ENCODE assay signal across 20 cellular contexts in the genomic region with DNA sequence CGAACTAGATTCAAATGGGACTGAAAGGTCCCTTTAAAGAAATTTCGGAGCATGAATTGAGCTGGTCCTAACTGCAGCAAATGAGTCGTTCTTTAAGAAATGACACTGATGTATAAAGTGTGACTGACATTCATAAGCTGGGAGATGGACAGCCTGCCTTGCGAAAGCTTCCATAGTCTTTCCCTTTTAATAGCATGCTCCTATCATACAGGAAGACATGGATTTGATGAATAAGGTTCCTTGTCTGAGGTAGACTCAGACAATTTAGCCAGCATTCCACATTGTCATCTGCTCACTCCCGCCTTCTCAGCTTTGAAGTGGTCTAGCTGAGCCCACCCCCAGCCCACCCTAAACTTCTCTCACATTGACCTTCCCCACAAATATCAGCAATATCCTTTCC.
"Had no signal": no experiment of that assay in that cellular context is flagged by ENCODE, and none has a peak within 500 bp of the region (broad histone marks: within the 10 kb centered on the region; RNA-seq: fewer than 3 reads in every experiment).

No MANE protein-coding gene starts in this region.

- H3K36me3 ChIP-seq: left ventricle myocardium inferior, pancreas, prostate gland, sigmoid colon, spleen, tibial nerve, uterus had no signal

- ATAC-seq: natural killer cell; stimulated activated effector memory CD8-positive, alpha-beta T cell treated with anti-CD3 and anti-CD28 coated beads, Interleukin-12 subunit alpha, Interleukin-12 subunit beta, amount 100 ng/mL, for 72 hours had no signal

- DNase-seq: immature natural killer cell; left ventricle myocardium inferior; mesendoderm; naive B cell; natural killer cell; nephron progenitor cell; retina; sigmoid colon; spleen; stimulated activated CD4-positive, alpha-beta T cell treated with anti-CD3 and anti-CD28 coated beads, Interleukin-4, amount 100 ng/mL, for 24 hours; stimulated activated naive CD4-positive, alpha-beta T cell; uterus had no signal

- H3K9me3 ChIP-seq: left ventricle myocardium inferior, pancreas, prostate gland, sigmoid colon, spleen, tibial nerve, uterus had no signal

- H3K4me3 Mint-ChIP-seq: immature natural killer cell; mesothelial cell of epicardium; naive B cell; natural killer cell; nephron progenitor cell; stimulated activated effector memory CD8-positive, alpha-beta T cell treated with anti-CD3 and anti-CD28 coated beads, Interleukin-12 subunit alpha, Interleukin-12 subunit beta, amount 100 ng/mL, for 72 hours; stimulated activated naive CD8-positive, alpha-beta T cell treated with anti-CD3 and anti-CD28 coated beads, Interleukin-15, Interleukin-2, amounts not matched to agents 100 ng/mL and 50 ng/mL, for 24 hours; type B pancreatic cell had no signal

- H3K9me3 Mint-ChIP-seq: immature natural killer cell; mesothelial cell of epicardium; natural killer cell; stimulated activated effector memory CD8-positive, alpha-beta T cell treated with anti-CD3 and anti-CD28 coated beads, Interleukin-12 subunit alpha, Interleukin-12 subunit beta, amount 100 ng/mL, for 72 hours; stimulated activated naive CD8-positive, alpha-beta T cell treated with anti-CD3 and anti-CD28 coated beads, Interleukin-15, Interleukin-2, amounts not matched to agents 100 ng/mL and 50 ng/mL, for 24 hours had no signal

- H3K27me3 Mint-ChIP-seq: stimulated activated naive CD8-positive, alpha-beta T cell treated with anti-CD3 and anti-CD28 coated beads, Interleukin-15, Interleukin-2, amounts not matched to agents 100 ng/mL and 50 ng/mL, for 24 hours had no signal

- H3K4me1 ChIP-seq: left ventricle myocardium inferior, prostate gland, spleen, tibial nerve, uterus had no signal

- H3K4me3 ChIP-seq: left ventricle myocardium inferior, lung, pancreas, prostate gland, sigmoid colon, spleen, tibial nerve, uterus had no signal

- H3K4me1 Mint-ChIP-seq: immature natural killer cell; naive B cell; stimulated activated effector memory CD8-positive, alpha-beta T cell treated with anti-CD3 and anti-CD28 coated beads, Interleukin-12 subunit alpha, Interleukin-12 subunit beta, amount 100 ng/mL, for 72 hours had no signal

- H3K36me3 Mint-ChIP-seq: immature natural killer cell; mesothelial cell of epicardium; naive B cell; natural killer cell; stimulated activated effector memory CD8-positive, alpha-beta T cell treated with anti-CD3 and anti-CD28 coated beads, Interleukin-12 subunit alpha, Interleukin-12 subunit beta, amount 100 ng/mL, for 72 hours; type B pancreatic cell had no signal

- H3K27ac ChIP-seq: left ventricle myocardium inferior, pancreas, prostate gland, sigmoid colon, spleen, tibial nerve, uterus had no signal

- H3K27ac Mint-ChIP-seq: immature natural killer cell; mesothelial cell of epicardium; naive B cell; natural killer cell; nephron progenitor cell; stimulated activated effector memory CD8-positive, alpha-beta T cell treated with anti-CD3 and anti-CD28 coated beads, Interleukin-12 subunit alpha, Interleukin-12 subunit beta, amount 100 ng/mL, for 72 hours; stimulated activated naive CD8-positive, alpha-beta T cell treated with anti-CD3 and anti-CD28 coated beads, Interleukin-15, Interleukin-2, amounts not matched to agents 100 ng/mL and 50 ng/mL, for 24 hours; type B pancreatic cell had no signal

- H3K27me3 ChIP-seq: pancreas, sigmoid colon, tibial nerve, uterus had no signal
